Comparison of ENCODE assay signal across 18 cellular contexts in genomic region chr16:13316008-13316407, GRCh38.
DNase-seq lines count a peak whose midpoint lies in the region; ATAC-seq and TF ChIP-seq lines count a peak whose summit lies in the region.
"Had no signal": no experiment of that assay in that cellular context is flagged by ENCODE, and none has a peak within 500 bp of the region (broad histone marks: within the 10 kb centered on the region; RNA-seq: fewer than 3 reads in every experiment).

No MANE protein-coding gene starts in this region.

- no peaks in the 10 kb centered on the region for H3K79me2 ChIP-seq in OCI-LY3 (ENCODE audit: low read length)

- H3K4me1 ChIP-seq in OCI-LY3 (ENCODE audit: low read length): peaks cover 26% of the 10 kb centered on the region
- H3K4me1 ChIP-seq in suprapubic skin: no peaks in the 10 kb centered on the region

- H4K20me1 ChIP-seq in OCI-LY3 (ENCODE audit: insufficient read depth, low read length): no peaks in the 10 kb centered on the region

- H3K27ac ChIP-seq in OCI-LY3 (ENCODE audit: low read length) (no peak overlapping the region), suprapubic skin (no peak overlapping the region)
- H3K27ac ChIP-seq: ovary, RWPE1 had no signal

- no peak for ATAC-seq in HG02798 (IDR thresholded peaks at IDR 0.05; ENCODE audit: poor library complexity, unreplicated experiment)
- ATAC-seq: activated CD8-positive, alpha-beta T cell treated with anti-CD3 and anti-CD28 coated beads, Interleukin-2, amount 10 ng/mL, durations not matched to agents 7 days and 5 days; activated naive CD8-positive, alpha-beta T cell treated with anti-CD3 and anti-CD28 coated beads, Interleukin-2, amount 50 U/mL, for 24 hours; effector memory CD8-positive, alpha-beta T cell had no signal

- no peak overlapping the region for H3K9ac ChIP-seq in OCI-LY3 (ENCODE audit: low read length)

- H3K4me2 ChIP-seq in OCI-LY3 (ENCODE audit: low read length): peak overlapping the region; percentile 43

- TF ChIP-seq EP300 in suprapubic skin (IDR thresholded peaks at IDR 0.05): no peak

- H3K4me3 ChIP-seq in OCI-LY3 (ENCODE audit: low read length) (peak overlapping the region; percentile 10; the same call in 1 of the 2 replicates), epithelial cell of esophagus (ENCODE audit: low read length) (no peak overlapping the region), suprapubic skin (no peak overlapping the region)
- H3K4me3 ChIP-seq: ovary had no signal

- no peak for TF ChIP-seq POLR2A in suprapubic skin (IDR thresholded peaks at IDR 0.05)

- H2AFZ ChIP-seq in OCI-LY3 (ENCODE audit: low read depth, low read length): no peak overlapping the region

- DNase-seq in GDM1 (lab: John Stamatoyannopoulos, UW) (peak; percentile 60), epithelial cell of esophagus (ENCODE audit: low read depth) (peak; percentile 13), renal cortical epithelial cell (ENCODE audit: low read depth) (peak; percentile 99), HuH-7.5 (ENCODE audit: low spot score) (no peak), suprapubic skin (ENCODE audit: low spot score in 2 of 2) (no peak)
- DNase-seq: activated CD8-positive, alpha-beta T cell treated with anti-CD3 and anti-CD28 coated beads, Interleukin-2, amount 10 ng/mL, durations not matched to agents 7 days and 5 days; activated naive CD8-positive, alpha-beta T cell treated with anti-CD3 and anti-CD28 coated beads, Interleukin-2, amount 50 U/mL, for 24 hours; DMS 273 treated with DMSO at 0.1 percent for 48 hours; effector memory CD8-positive, alpha-beta T cell; H9; NCI-H146; NCI-H82; ovary; stimulated activated CD4-positive, alpha-beta T cell treated with anti-CD3 and anti-CD28 coated beads, Interleukin-4, amount 100 ng/mL, for 4 hours; stimulated activated CD8-positive, alpha-beta memory T cell treated with anti-CD3 and anti-CD28 coated beads, Interleukin-4, amount 100 ng/mL, for 48 hours had no signal

- TF ChIP-seq CTCF in OCI-LY3 (IDR thresholded peaks at IDR 0.05; ENCODE audit: low read depth, low read length) (no peak), epithelial cell of esophagus (IDR thresholded peaks at IDR 0.05; ENCODE audit: insufficient read depth, low read depth, low read length, missing control alignments) (no peak), suprapubic skin (IDR thresholded peaks at IDR 0.05) (no peak)

- 59% methylated on average over 4 of the region's 4 CpGs for WGBS in suprapubic skin

- H3K9me3 ChIP-seq in OCI-LY3 (ENCODE audit: insufficient read depth, low read length) (no peaks in the 10 kb centered on the region), suprapubic skin (no peaks in the 10 kb centered on the region)
- H3K9me3 ChIP-seq: ovary had no signal

- H3K36me3 ChIP-seq in OCI-LY3 (replicated peaks; ENCODE audit: low read depth, low read length): no peaks in the 10 kb centered on the region
- H3K36me3 ChIP-seq in suprapubic skin: no peaks in the 10 kb centered on the region
- H3K36me3 ChIP-seq: ovary had no signal

- no peaks in the 10 kb centered on the region for H3K27me3 ChIP-seq in OCI-LY3 (ENCODE audit: low read depth, low read length)
- H3K27me3 ChIP-seq in suprapubic skin: no peaks in the 10 kb centered on the region
- H3K27me3 ChIP-seq: ovary had no signal

Comparison
In these comparisons a context has a peak if more than half of its experiments do, and no peak if none do; other contexts are left out.
1. DNase-seq: peak in GDM1 (single experiment), epithelial cell of esophagus (single experiment) and renal cortical epithelial cell (single experiment); none in HuH-7.5 (single experiment) and suprapubic skin (0 of 2).